12 cellular contexts compared by ENCODE assay signal in genomic region chr13:60162096-60162495, GRCh38. TPM values are rescaled to one million over a fixed set of nuclear protein-coding genes. Genes with fewer than 3 reads are reported as not detected.
A peak's percentile ranks its signal among the peaks of the same experiment; 100 is the strongest.
DNase-seq lines count a peak whose midpoint lies in the region; ATAC-seq, FAIRE-seq and TF ChIP-seq lines count a peak whose summit lies in the region.
"Had no signal": no experiment of that assay in that cellular context is flagged by ENCODE, and none has a peak within 500 bp of the region (broad histone marks: within the 10 kb centered on the region; RNA-seq: fewer than 3 reads in every experiment).

No MANE protein-coding gene starts in this region.

- no peaks in the 10 kb centered on the region; the same call in none of the 2 replicates for H3K27me3 Mint-ChIP-seq in HFFc6 (ENCODE audit: insufficient read depth)
- no peaks in the 10 kb centered on the region for H3K27me3 Mint-ChIP-seq in activated CD8-positive, alpha-beta T cell treated with anti-CD3 and anti-CD28 coated beads, Interleukin-2, amount 10 ng/mL, durations not matched to agents 7 days and 5 days (ENCODE audit: low read depth)

- H3K27me3 ChIP-seq in keratinocyte (ENCODE audit: control insufficient read depth, extremely low read depth, insufficient read depth, low read length), result no peaks in the 10 kb centered on the region
- H3K27me3 ChIP-seq in aorta (ENCODE audit: control insufficient read depth in 1 of 2, insufficient read depth in 2 of 2, low read length in 1 of 2), result no peaks in the 10 kb centered on the region
- H3K27me3 ChIP-seq: neutrophil, Peyer's patch had no signal

- H3K79me2 ChIP-seq in keratinocyte (ENCODE audit: control insufficient read depth, insufficient read depth, low read length), result peaks cover 61% of the 10 kb centered on the region

- intact Hi-C loops in Right ventricle myocardium superior (cut with DNase I), result loop anchor here (10.0 kb wide), 1 partner anchor 263 kb away; no protein-coding TSS in a partner anchor
- intact Hi-C loops in aorta (cut with DNase I), result loop anchor here in 1 of 2 donors (5.0 kb wide), 1 partner anchor 235 kb away; the partner anchor contains the start of gene TDRD3

- no peaks in the 10 kb centered on the region for H3K36me3 ChIP-seq in keratinocyte (ENCODE audit: control insufficient read depth in 2 of 2, extremely low read depth in 1 of 2, insufficient read depth in 2 of 2, low read length in 2 of 2)
- no peaks in the 10 kb centered on the region for H3K36me3 ChIP-seq in aorta (ENCODE audit: control insufficient read depth in 1 of 2, insufficient read depth in 2 of 2, low read length in 1 of 2)
- H3K36me3 ChIP-seq: neutrophil, Peyer's patch had no signal

- in situ Hi-C loops in Caki2 (cut with HindIII; ENCODE audit: low pct_unique_long_range_greater_than_20kb, low sequenced_read_pairs), result no loop called here

- H3K4me3 ChIP-seq in keratinocyte (ENCODE audit: control insufficient read depth in 2 of 3, extremely low read depth in 1 of 3, insufficient read depth in 2 of 3, low read depth in 1 of 3, low read length in 3 of 3), result peak overlapping the region in 2 of 3 experiments; percentile 93 to 97
- H3K4me3 ChIP-seq in aorta (ENCODE audit: low read length in 2 of 2), result no peak overlapping the region
- H3K4me3 ChIP-seq: Peyer's patch had no signal

- H3K4me1 ChIP-seq in keratinocyte (ENCODE audit: control insufficient read depth, extremely low read depth, insufficient read depth, low read length) (peaks cover 22% of the 10 kb centered on the region), aorta (ENCODE audit: control insufficient read depth in 1 of 2, insufficient read depth in 2 of 2, low read length in 2 of 2) (peaks cover 4% of the 10 kb centered on the region in 2 donors)

- no peak overlapping the region for H3K9ac ChIP-seq in keratinocyte (ENCODE audit: control insufficient read depth, extremely low read depth, insufficient read depth, low read length)

- TF ChIP-seq CTCF in HFFc6 (IDR thresholded peaks at IDR 0.05), result no peak
- TF ChIP-seq CTCF in keratinocyte (optimal IDR thresholded peaks at IDR 0.05 in 1 of 3, IDR thresholded peaks at IDR 0.05 in 1 of 3, conservative IDR thresholded peaks at IDR 0.05 in 1 of 3; ENCODE audit: extremely low read depth in 1 of 3, insufficient read depth in 2 of 3, low read length in 3 of 3), result no peak

- H2AFZ ChIP-seq in keratinocyte (ENCODE audit: control insufficient read depth, low read length), result no peak overlapping the region

- peak overlapping the region; percentile 98 for H3K4me3 Mint-ChIP-seq in HFFc6
- H3K4me3 Mint-ChIP-seq in activated CD8-positive, alpha-beta T cell treated with anti-CD3 and anti-CD28 coated beads, Interleukin-2, amount 10 ng/mL, durations not matched to agents 7 days and 5 days, result peak overlapping the region; percentile 94

- peaks cover 58% of the 10 kb centered on the region for H3K4me1 Mint-ChIP-seq in HFFc6 (ENCODE audit: low read depth)
- H3K4me1 Mint-ChIP-seq in activated CD8-positive, alpha-beta T cell treated with anti-CD3 and anti-CD28 coated beads, Interleukin-2, amount 10 ng/mL, durations not matched to agents 7 days and 5 days (ENCODE audit: low read depth), result peaks cover 36% of the 10 kb centered on the region

- H3K9me3 ChIP-seq in keratinocyte (ENCODE audit: control insufficient read depth, low read depth, low read length) (no peaks in the 10 kb centered on the region), aorta (ENCODE audit: control insufficient read depth, low read length) (no peaks in the 10 kb centered on the region)
- H3K9me3 ChIP-seq: neutrophil, Peyer's patch had no signal

- ATAC-seq in activated CD8-positive, alpha-beta T cell treated with anti-CD3 and anti-CD28 coated beads, Interleukin-2, amount 10 ng/mL, durations not matched to agents 7 days and 5 days, result no peak
- no peak for ATAC-seq in Right ventricle myocardium superior (ENCODE audit: poor library complexity)
- ATAC-seq in aorta (ENCODE audit: low FRiP score), result no peak
- ATAC-seq in HG02840 (IDR thresholded peaks at IDR 0.05; ENCODE audit: low FRiP score, unreplicated experiment), result no peak

- H4K20me1 ChIP-seq in keratinocyte (ENCODE audit: control insufficient read depth, extremely low read depth, insufficient read depth, low read length), result no peaks in the 10 kb centered on the region

- POLR2A ChIA-PET in activated CD8-positive, alpha-beta T cell treated with anti-CD3 and anti-CD28 coated beads, Interleukin-2, amount 10 ng/mL, durations not matched to agents 7 days and 5 days (lab: Charles Lee), result no interaction called here

- peak overlapping the region; percentile 96 for H3K27ac Mint-ChIP-seq in HFFc6
- no peak overlapping the region for H3K27ac Mint-ChIP-seq in activated CD8-positive, alpha-beta T cell treated with anti-CD3 and anti-CD28 coated beads, Interleukin-2, amount 10 ng/mL, durations not matched to agents 7 days and 5 days

- dilution Hi-C loops in keratinocyte (cut with MboI; ENCODE audit: extremely low pct_ligation_motif_present, low sequenced_read_pairs), result no loop called here

- peaks cover 27% of the 10 kb centered on the region for H3K36me3 Mint-ChIP-seq in HFFc6 (ENCODE audit: low read depth)
- H3K36me3 Mint-ChIP-seq in activated CD8-positive, alpha-beta T cell treated with anti-CD3 and anti-CD28 coated beads, Interleukin-2, amount 10 ng/mL, durations not matched to agents 7 days and 5 days (ENCODE audit: low read depth), result peaks cover 31% of the 10 kb centered on the region

- CTCF ChIA-PET in activated CD8-positive, alpha-beta T cell treated with anti-CD3 and anti-CD28 coated beads, Interleukin-2, amount 10 ng/mL, durations not matched to agents 7 days and 5 days (lab: Charles Lee), result no interaction called here

- H3K9me3 Mint-ChIP-seq in HFFc6, result no peaks in the 10 kb centered on the region; the same call in 1 of the 2 replicates
- no peaks in the 10 kb centered on the region for H3K9me3 Mint-ChIP-seq in activated CD8-positive, alpha-beta T cell treated with anti-CD3 and anti-CD28 coated beads, Interleukin-2, amount 10 ng/mL, durations not matched to agents 7 days and 5 days (ENCODE audit: insufficient read depth)

- peak overlapping the region; percentile 92 for H3K4me2 ChIP-seq in keratinocyte (ENCODE audit: control insufficient read depth, extremely low read depth, insufficient read depth, low read depth, low read length)

- H3K9me1 ChIP-seq in keratinocyte (ENCODE audit: control insufficient read depth, extremely low read depth, insufficient read depth, low read length), result no peaks in the 10 kb centered on the region

- FAIRE-seq in keratinocyte (lab: Jason Lieb, UNC), result no peak

- H3K27ac ChIP-seq in keratinocyte (ENCODE audit: control insufficient read depth, insufficient read depth, low read length) (peak overlapping the region; percentile 22), aorta (ENCODE audit: low read depth in 1 of 2, low read length in 2 of 2) (no peak overlapping the region)
- H3K27ac ChIP-seq: neutrophil, Peyer's patch had no signal

- peak; percentile 65 for DNase-seq in Caki2 (ENCODE audit: low read depth)
- DNase-seq in HFFc6, result no peak
- no peak for DNase-seq in activated CD8-positive, alpha-beta T cell treated with anti-CD3 and anti-CD28 coated beads, Interleukin-2, amount 10 ng/mL, durations not matched to agents 7 days and 5 days
- DNase-seq in keratinocyte (ENCODE audit: low read depth, low spot score), result no peak
- no peak for DNase-seq in Right ventricle myocardium superior
- DNase-seq in aorta, result no peak
- DNase-seq in NK-92 treated with Interleukin-12 subunit alpha and Interleukin-12 subunit beta, amount 100 ng/mL, for 24 hours (lab: John Stamatoyannopoulos, UW), result no peak
- DNase-seq: hippocampal formation, NCI-H1105, Peyer's patch had no signal

RNA-seq across cellular contexts. Expression of gene DIAPH3, which starts 1.6 kb away (rescaled TPM):
- total RNA-seq in Caki2 (2014; rRNA removed; shearing (Covaris generic); ENCODE audit: low replicate concordance), result 8.5 and 9.3 TPM in 2 replicates
- 10 to 100 TPM; 18.4 to 38.5 (median 37.5) TPM for total RNA-seq in HFFc6 (2021; fragmentation: NEBNext Ultra II Directional; extraction: Animal tissue kit (Norgen Biotek cat#: 25700))
- 10 to 100 TPM; 25.9 to 26.8 TPM for total RNA-seq in activated CD8-positive, alpha-beta T cell treated with anti-CD3 and anti-CD28 coated beads, Interleukin-2, amount 10 ng/mL, durations not matched to agents 7 days and 5 days
- polyA plus RNA-seq in keratinocyte (2.2 to 9.0 TPM (median 7.9 TPM) in 3 replicates), aorta (1 to 10 TPM in 1 of 2 donors, under 1 TPM in 1; 0.13 to 2.9 TPM)
- polyA plus RNA-seq in keratinocyte (2011; ENCODE audit: low read depth), result 16.1 TPM
- 3.3 and 5.5 TPM in 2 replicates for polyA plus RNA-seq in keratinocyte (2011; cell fraction: cytosol; rRNA removed)
- polyA plus RNA-seq in keratinocyte (2011; cell fraction: nucleus; rRNA removed), result 3.9 and 4.4 TPM in 2 replicates
- 5.8 and 8.8 TPM in 2 replicates for polyA plus RNA-seq in keratinocyte (2012; ENCODE audit: low replicate concordance)
- 4.5 to 19.4 TPM (median 7.7 TPM) in 3 replicates for polyA minus RNA-seq in keratinocyte
- 7.7 TPM for polyA minus RNA-seq in keratinocyte (2011; cell fraction: cytosol; rRNA and poly(A)+ RNA removed)
- 6.6 and 9.4 TPM in 2 replicates for polyA minus RNA-seq in keratinocyte (2011; cell fraction: nucleus; rRNA and poly(A)+ RNA removed)
- total RNA-seq in Right ventricle myocardium superior (0.32 TPM), aorta (1 to 10 TPM; 3.2 to 7.5 TPM)

Comparison
In these comparisons a context has a peak if more than half of its experiments do, and no peak if none do; other contexts are left out.
1. H3K4me3 ChIP-seq: peak in keratinocyte (2 of 3); none in aorta (0 of 2).